Comparison of ENCODE assay signal across 10 cellular contexts in the genomic region with DNA sequence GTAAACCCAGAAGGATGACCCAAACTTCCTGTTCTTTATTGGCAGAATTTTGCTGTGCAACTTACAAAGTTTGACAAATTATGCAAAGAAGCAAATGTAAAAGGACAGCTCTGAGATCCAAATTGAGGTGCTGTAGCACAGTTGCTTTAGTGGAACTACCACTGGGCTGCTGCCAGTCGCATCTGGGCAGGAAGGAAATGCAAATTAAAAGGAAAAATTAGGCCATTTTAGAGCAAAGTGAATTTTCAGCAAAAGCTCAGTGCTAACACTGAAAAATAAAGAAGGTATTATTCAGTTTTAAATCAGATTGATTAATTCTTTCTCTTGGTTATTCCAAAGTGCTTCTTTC.
DNase-seq lines count a peak whose midpoint lies in the region; ATAC-seq and TF ChIP-seq lines count a peak whose summit lies in the region.
"Had no signal": no experiment of that assay in that cellular context is flagged by ENCODE, and none has a peak within 500 bp of the region (broad histone marks: within the 10 kb centered on the region; RNA-seq: fewer than 3 reads in every experiment).

No MANE protein-coding gene starts in this region.

- BruUV-seq in mammary epithelial cell (replicated peaks; lab: Mats Ljungman, UMichigan) = no TSS peak

- H3K27me3 ChIP-seq in GM06990 (replicated peaks; ENCODE audit: control insufficient read depth, insufficient read depth, low read length) (no peaks in the 10 kb centered on the region), MM.1S (replicated peaks; ENCODE audit: insufficient read depth, low read length) (no peaks in the 10 kb centered on the region), mammary epithelial cell (ENCODE audit: insufficient read depth, low read length) (no peaks in the 10 kb centered on the region)

- CTCF ChIA-PET in mammary epithelial cell (lab: Charles Lee; ENCODE audit: low non-redundant PET) = no interaction called here

- H3F3A ChIP-seq in MM.1S (ENCODE audit: insufficient read depth, low read length) = peaks cover 17% of the 10 kb centered on the region

- no peak overlapping the region for H3K4me3 ChIP-seq in GM06990 (replicated peaks; ENCODE audit: low read depth, low read length)
- H3K4me3 ChIP-seq in MM.1S (ENCODE audit: low read length) = peak overlapping the region; percentile 3
- no peak overlapping the region for H3K4me3 ChIP-seq in mammary epithelial cell (replicated peaks in 1 of 3; ENCODE audit: insufficient read depth in 1 of 3, low read depth in 2 of 3, low read length in 3 of 3)

- no peaks in the 10 kb centered on the region for H4K20me1 ChIP-seq in MM.1S (ENCODE audit: insufficient read depth, low read length)
- H4K20me1 ChIP-seq in mammary epithelial cell (ENCODE audit: insufficient read depth, low read length) = no peaks in the 10 kb centered on the region

- H3K36me3 ChIP-seq in GM06990 (ENCODE audit: control insufficient read depth, insufficient read depth, low read length) = no peaks in the 10 kb centered on the region
- H3K36me3 ChIP-seq in MM.1S (replicated peaks; ENCODE audit: insufficient read depth, low read length) = no peaks in the 10 kb centered on the region
- H3K36me3 ChIP-seq in mammary epithelial cell (ENCODE audit: insufficient read depth, low read length) = no peaks in the 10 kb centered on the region

- H3K4me1 ChIP-seq in MM.1S (ENCODE audit: low read length) (peaks cover 42% of the 10 kb centered on the region), mammary epithelial cell (ENCODE audit: insufficient read depth, low read length) (peaks cover 5% of the 10 kb centered on the region)

- intact Hi-C loops in head of caudate nucleus (cut with DNase I) (no loop called here), mammary epithelial cell (cut with micrococcal nuclease) (loop anchor here (2.0 kb wide), 1 partner anchor 524 kb away; no protein-coding TSS in a partner anchor)

- DNase-seq in GM06990 (ENCODE audit: extremely low read depth, insufficient read length) (peak; percentile 37), MM.1S (peak; percentile 40), head of caudate nucleus (peak in 29 of 42 donors; percentile 2 to 45 (median 19)), NOMO-1 treated with dmso at 0.1 percent for 144 hours (lab: John Stamatoyannopoulos, UW; ENCODE audit: unreplicated experiment) (no peak), mammary epithelial cell (no peak), OCI-M2 (lab: John Stamatoyannopoulos, UW; ENCODE audit: unreplicated experiment) (no peak), mesenteric fat pad (ENCODE audit: low spot score) (no peak)
- DNase-seq: CD8-positive, alpha-beta T cell; stimulated activated CD4-positive, alpha-beta T cell treated with anti-CD3 and anti-CD28 coated beads, Interleukin-4, amount 100 ng/mL, for 4 hours had no signal

- H3K79me2 ChIP-seq in MM.1S (ENCODE audit: low read length) (no peaks in the 10 kb centered on the region), mammary epithelial cell (ENCODE audit: insufficient read depth, low read length) (no peaks in the 10 kb centered on the region)

- H2AFZ ChIP-seq in MM.1S (ENCODE audit: low read length) = peak overlapping the region; percentile 3; the same call in 1 of the 2 replicates
- H2AFZ ChIP-seq in mammary epithelial cell (ENCODE audit: low read depth, low read length) = no peak overlapping the region

- no peaks in the 10 kb centered on the region for H3K9me2 ChIP-seq in MM.1S (replicated peaks; ENCODE audit: insufficient read depth, low read length)

- dilution Hi-C loops in mammary epithelial cell (cut with HindIII; ENCODE audit: low sequenced_read_pairs) = loop anchor here (25.0 kb wide), 1 partner anchor 530 kb away; no protein-coding TSS in a partner anchor

- peak overlapping the region; percentile 53 for H3K4me2 ChIP-seq in MM.1S (ENCODE audit: low read depth, low read length)
- no peak overlapping the region for H3K4me2 ChIP-seq in mammary epithelial cell (ENCODE audit: insufficient read depth, low read depth, low read length)

- WGBS in mammary epithelial cell (ENCODE audit: low coverage, missing lambda C conversion rate) = 100% methylated on average over 1 of the region's 1 CpG

- H3K27ac ChIP-seq in MM.1S (ENCODE audit: low read length) (peak overlapping the region; percentile 6; the same call in 1 of the 2 replicates), mammary epithelial cell (ENCODE audit: insufficient read depth, low read depth, low read length) (no peak overlapping the region)

- H3K9ac ChIP-seq in MM.1S (ENCODE audit: low read length) (peak overlapping the region; percentile 11; the same call in 1 of the 2 replicates), mammary epithelial cell (ENCODE audit: insufficient read depth, low read length) (no peak overlapping the region)

- H3K9me3 ChIP-seq in MM.1S (replicated peaks; ENCODE audit: insufficient read depth, low read length) (no peaks in the 10 kb centered on the region), mammary epithelial cell (replicated peaks; ENCODE audit: insufficient read depth, low read length) (no peaks in the 10 kb centered on the region)

- TF ChIP-seq CTCF in GM06990 (IDR thresholded peaks at IDR 0.05; ENCODE audit: insufficient read depth, low read length, poor library complexity, severe bottlenecking) (no peak), MM.1S (IDR thresholded peaks at IDR 0.05; ENCODE audit: low read length) (no peak), mammary epithelial cell (conservative IDR thresholded peaks at IDR 0.05 in 1 of 2, IDR thresholded peaks at IDR 0.05 in 1 of 2; ENCODE audit: extremely low read depth in 1 of 2, insufficient read depth in 1 of 2, low read depth in 1 of 2, low read length in 2 of 2) (no peak)

- ATAC-seq in GM21619 (IDR thresholded peaks at IDR 0.05; ENCODE audit: unreplicated experiment) = peak; percentile 16
- ATAC-seq: CD8-positive, alpha-beta T cell had no signal

- in situ Hi-C loops in mammary epithelial cell (cut with MboI; ENCODE audit: low sequenced_read_pairs in 2 of 2) = loop anchor here in 1 of 2 donors (25.0 kb wide), 1 partner anchor 530 kb away; no protein-coding TSS in a partner anchor

Comparison
In these comparisons a context has a peak if more than half of its experiments do, and no peak if none do; other contexts are left out.
1. DNase-seq: peak in GM06990 (single experiment), MM.1S (single experiment) and head of caudate nucleus (29 of 42); none in NOMO-1 treated with dmso at 0.1 percent for 144 hours (single experiment), mammary epithelial cell (single experiment), OCI-M2 (single experiment) and mesenteric fat pad (single experiment).